8 cellular contexts compared by ENCODE assay signal in genomic region chr10:132192076-132192975, GRCh38.
"Had no signal": no experiment of that assay in that cellular context is flagged by ENCODE, and none has a peak within 500 bp of the region (broad histone marks: within the 10 kb centered on the region; RNA-seq: fewer than 3 reads in every experiment).

No MANE protein-coding gene starts in this region.

- H3K27ac ChIP-seq: stomach, thoracic aorta had no signal

- H3K4me3 ChIP-seq: stomach, thoracic aorta had no signal

- H3K36me3 ChIP-seq: stomach, thoracic aorta had no signal

- ATAC-seq: activated T-cell treated with anti-CD3 and anti-CD28 coated beads, Interleukin-2, amount 50 U/mL, for 72 hours had no signal

- DNase-seq: activated CD4-positive, alpha-beta T cell treated with anti-CD3 and anti-CD28 coated beads, Interleukin-2, amount 50 U/mL, for 48 hours; activated gamma-delta T cell treated with Interleukin-2 at 50 U/mL for 16 hours; activated naive CD8-positive, alpha-beta T cell treated with anti-CD3 and anti-CD28 coated beads for 36 hours; activated T-cell treated with anti-CD3 and anti-CD28 coated beads, Interleukin-2, amount 50 U/mL, for 72 hours; erythroblast; mammary epithelial cell; stomach had no signal

- H3K9me3 ChIP-seq: stomach, thoracic aorta had no signal
